Comparison of ENCODE assay signal across 18 cellular contexts in the genomic region with DNA sequence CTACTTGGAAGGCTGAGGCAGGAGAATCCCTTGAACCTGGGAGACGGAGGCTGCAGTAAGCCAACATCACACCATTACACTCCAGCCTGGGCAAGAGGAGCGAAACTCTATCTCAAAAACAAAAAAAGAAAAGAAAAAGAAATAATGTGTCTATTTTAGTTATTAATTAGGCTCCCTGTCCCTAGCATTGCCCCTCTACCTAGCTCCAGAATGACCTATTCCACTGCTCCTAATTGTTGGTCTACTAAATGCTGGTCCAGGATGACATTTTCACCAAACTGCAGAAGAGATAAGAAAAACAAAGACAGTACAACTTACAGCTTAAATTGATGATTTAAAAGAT.
A peak's percentile ranks its signal among the peaks of the same experiment; 100 is the strongest.
DNase-seq lines count a peak whose midpoint lies in the region; ATAC-seq and TF ChIP-seq lines count a peak whose summit lies in the region.
"Had no signal": no experiment of that assay in that cellular context is flagged by ENCODE, and none has a peak within 500 bp of the region (broad histone marks: within the 10 kb centered on the region; RNA-seq: fewer than 3 reads in every experiment).

No MANE protein-coding gene starts in this region.

- no peaks in the 10 kb centered on the region for H3K36me3 ChIP-seq in HCT116 (ENCODE audit: control insufficient read depth in 1 of 2, insufficient read depth in 2 of 2, low read length in 2 of 2)
- H3K36me3 ChIP-seq: BE2C had no signal

- peak overlapping the region; percentile 45 for H3K27ac Mint-ChIP-seq in activated T-helper 1 cell treated with anti-CD3 and anti-CD28 coated beads, Interleukin-12 subunit alpha, Interleukin-12 subunit beta, Interleukin-2, Interleukin-4 antibody, amounts not matched to agents 30 ng/mL and 10 ng/mL and 1 ng/mL, durations not matched to agents 14 hours and 24 hours and 36 hours
- H3K27ac Mint-ChIP-seq in central memory CD8-positive, alpha-beta T cell (ENCODE audit: low read depth): peak overlapping the region; percentile 33

- H3K36me3 Mint-ChIP-seq in activated T-helper 1 cell treated with anti-CD3 and anti-CD28 coated beads, Interleukin-12 subunit alpha, Interleukin-12 subunit beta, Interleukin-2, Interleukin-4 antibody, amounts not matched to agents 30 ng/mL and 10 ng/mL and 1 ng/mL, durations not matched to agents 14 hours and 24 hours and 36 hours (ENCODE audit: low read depth): no peaks in the 10 kb centered on the region
- peaks cover 2% of the 10 kb centered on the region for H3K36me3 Mint-ChIP-seq in central memory CD8-positive, alpha-beta T cell (ENCODE audit: insufficient read depth)

- TF ChIP-seq POLR2A in HCT116 (IDR thresholded peaks at IDR 0.05; ENCODE audit: borderline replicate concordance, extremely low read depth, insufficient read depth, insufficient read length): no peak

- H3K27ac ChIP-seq in AG04450 (ENCODE audit: low read depth, low read length) (peak overlapping the region; percentile 42), HCT116 (ENCODE audit: low read depth, low read length) (peak overlapping the region; percentile 57)
- H3K27ac ChIP-seq: GM23248, KMS-11 had no signal

- H2AFZ ChIP-seq in HCT116 (ENCODE audit: low read depth, low read length, poor library complexity, severe bottlenecking): no peak overlapping the region
- H2AFZ ChIP-seq: GM23248 had no signal

- POLR2A ChIA-PET in AG04450 (lab: Yijun Ruan, JAX): no interaction called here
- POLR2A ChIA-PET in HCT116 (lab: Charles Lee): no interaction called here

- no TSS peak for BruUV-seq in HCT116 (replicated peaks; lab: Mats Ljungman, UMichigan)

- H3K4me2 ChIP-seq in HCT116 (ENCODE audit: low read length): peak overlapping the region; percentile 35
- H3K4me2 ChIP-seq: KMS-11 had no signal

- H4K20me1 ChIP-seq in HCT116 (ENCODE audit: insufficient read depth): no peaks in the 10 kb centered on the region

- no peaks in the 10 kb centered on the region for H3K9me3 Mint-ChIP-seq in activated T-helper 1 cell treated with anti-CD3 and anti-CD28 coated beads, Interleukin-12 subunit alpha, Interleukin-12 subunit beta, Interleukin-2, Interleukin-4 antibody, amounts not matched to agents 30 ng/mL and 10 ng/mL and 1 ng/mL, durations not matched to agents 14 hours and 24 hours and 36 hours
- no peaks in the 10 kb centered on the region for H3K9me3 Mint-ChIP-seq in central memory CD8-positive, alpha-beta T cell
- H3K9me3 Mint-ChIP-seq: CD8-positive, alpha-beta memory T cell had no signal

- H3K79me2 ChIP-seq in HCT116 (ENCODE audit: insufficient read depth, low read length): no peaks in the 10 kb centered on the region

- intact Hi-C loops in HCT116 (cut with micrococcal nuclease): no loop called here
- intact Hi-C loops in activated T-helper 1 cell treated with anti-CD3 and anti-CD28 coated beads, Interleukin-12 subunit alpha, Interleukin-12 subunit beta, Interleukin-2, Interleukin-4 antibody, amounts not matched to agents 30 ng/mL and 10 ng/mL and 1 ng/mL, durations not matched to agents 14 hours and 24 hours and 36 hours (cut with micrococcal nuclease): no loop called here

- ATAC-seq in HCT116 (no peak), GM19397 (IDR thresholded peaks at IDR 0.05; ENCODE audit: unreplicated experiment) (no peak)
- no peak for ATAC-seq in central memory CD8-positive, alpha-beta T cell (replicated peaks; ENCODE audit: extremely low read depth, poor library complexity, severe bottlenecking)
- ATAC-seq: HepG2 had no signal

- no peak overlapping the region for H3K4me3 Mint-ChIP-seq in activated T-helper 1 cell treated with anti-CD3 and anti-CD28 coated beads, Interleukin-12 subunit alpha, Interleukin-12 subunit beta, Interleukin-2, Interleukin-4 antibody, amounts not matched to agents 30 ng/mL and 10 ng/mL and 1 ng/mL, durations not matched to agents 14 hours and 24 hours and 36 hours
- H3K4me3 Mint-ChIP-seq in central memory CD8-positive, alpha-beta T cell: no peak overlapping the region
- H3K4me3 Mint-ChIP-seq: CD4-positive, CD25-positive, alpha-beta regulatory T cell; CD8-positive, alpha-beta memory T cell had no signal

- no peak for TF ChIP-seq RAD21 in HCT116 (IDR thresholded peaks at IDR 0.05; ENCODE audit: low read depth)

- no peak overlapping the region for H3K4me3 ChIP-seq in AG04450 (ENCODE audit: low read depth, low read length)
- no peak overlapping the region for H3K4me3 ChIP-seq in HCT116 (replicated peaks in 1 of 2; ENCODE audit: low read depth in 1 of 2, low read length in 2 of 2)
- H3K4me3 ChIP-seq: GM23248 had no signal

- no peak overlapping the region for H3K9ac ChIP-seq in HCT116 (ENCODE audit: low read length)
- H3K9ac ChIP-seq: GM23248, KMS-11 had no signal

- no peaks in the 10 kb centered on the region for H3K27me3 Mint-ChIP-seq in activated T-helper 1 cell treated with anti-CD3 and anti-CD28 coated beads, Interleukin-12 subunit alpha, Interleukin-12 subunit beta, Interleukin-2, Interleukin-4 antibody, amounts not matched to agents 30 ng/mL and 10 ng/mL and 1 ng/mL, durations not matched to agents 14 hours and 24 hours and 36 hours (ENCODE audit: insufficient read depth)
- no peaks in the 10 kb centered on the region for H3K27me3 Mint-ChIP-seq in central memory CD8-positive, alpha-beta T cell
- H3K27me3 Mint-ChIP-seq: CD4-positive, CD25-positive, alpha-beta regulatory T cell; CD8-positive, alpha-beta memory T cell had no signal

- no peaks in the 10 kb centered on the region for H3K9me2 ChIP-seq in HCT116 (ENCODE audit: insufficient read depth)

- peaks cover 28 to 32% of the 10 kb centered on the region in 2 experiments for H3K4me1 ChIP-seq in HCT116 (ENCODE audit: control insufficient read depth in 1 of 2, insufficient read depth in 2 of 2, low read length in 2 of 2)

- TF ChIP-seq CTCF in AG04450 (IDR thresholded peaks at IDR 0.05; ENCODE audit: low read depth, low read length) (no peak), HCT116 (IDR thresholded peaks at IDR 0.05 in 2 of 3, conservative IDR thresholded peaks at IDR 0.05 in 1 of 3; ENCODE audit: borderline replicate concordance in 1 of 3, insufficient read depth in 1 of 3, low read depth in 2 of 3, low read length in 2 of 3) (no peak)

- H3K27me3 ChIP-seq in AG04450 (ENCODE audit: control insufficient read depth, insufficient read depth, low read length) (no peaks in the 10 kb centered on the region), HCT116 (ENCODE audit: insufficient read depth, low read length) (no peaks in the 10 kb centered on the region)
- H3K27me3 ChIP-seq: BE2C had no signal

- RAD21 ChIA-PET in HCT116 (lab: Charles Lee; ENCODE audit: low non-redundant PET in 1 of 2, low total read pairs in 2 of 2, uncharacterized antibody in 2 of 2, unreplicated experiment in 2 of 2): no interaction called here

- H3K4me1 Mint-ChIP-seq in activated T-helper 1 cell treated with anti-CD3 and anti-CD28 coated beads, Interleukin-12 subunit alpha, Interleukin-12 subunit beta, Interleukin-2, Interleukin-4 antibody, amounts not matched to agents 30 ng/mL and 10 ng/mL and 1 ng/mL, durations not matched to agents 14 hours and 24 hours and 36 hours (ENCODE audit: low read depth): peaks cover 47% of the 10 kb centered on the region
- peaks cover 22% of the 10 kb centered on the region for H3K4me1 Mint-ChIP-seq in central memory CD8-positive, alpha-beta T cell

- H3K9me3 ChIP-seq in AG04450 (ENCODE audit: control insufficient read depth, insufficient read depth, low read length): no peaks in the 10 kb centered on the region
- H3K9me3 ChIP-seq in HCT116 (ENCODE audit: control insufficient read depth in 1 of 2, insufficient read depth in 1 of 2, low read depth in 1 of 2, low read length in 2 of 2): no peaks in the 10 kb centered on the region
- H3K9me3 ChIP-seq: BE2C had no signal

- CTCF ChIA-PET in AG04450 (lab: Charles Lee): no interaction called here
- CTCF ChIA-PET in HCT116 (lab: Charles Lee): no interaction called here

- DNase-seq in AG04450 (ENCODE audit: low read depth, low spot score) (no peak), HCT116 (ENCODE audit: low read depth, low spot score) (no peak), D341Med (ENCODE audit: low spot score) (no peak), DMS153 treated with DMSO at 0.1 percent for 48 hours (lab: John Stamatoyannopoulos, UW; ENCODE audit: unreplicated experiment) (no peak)
- DNase-seq in activated T-helper 1 cell treated with anti-CD3 and anti-CD28 coated beads, Interleukin-12 subunit alpha, Interleukin-12 subunit beta, Interleukin-2, Interleukin-4 antibody, amounts not matched to agents 30 ng/mL and 10 ng/mL and 1 ng/mL, durations not matched to agents 14 hours and 24 hours and 36 hours (ENCODE audit: low spot score): no peak
- no peak for DNase-seq in central memory CD8-positive, alpha-beta T cell (ENCODE audit: low spot score in 2 of 2)
- no peak for DNase-seq in stimulated activated CD4-positive, alpha-beta T cell treated with anti-CD3 and anti-CD28 coated beads, Interleukin-2, amount 100 ng/mL, for 24 hours
- DNase-seq: BE2C; C1 segment of cervical spinal cord; CD4-positive, CD25-positive, alpha-beta regulatory T cell; CD8-positive, alpha-beta memory T cell; COR-L47; DMS79; GF-D8 had no signal

TF ChIP-seq in HCT116, 20 proteins besides CTCF, POLR2A, EP300 and RAD21:
- TF ChIP-seq JUND (IDR thresholded peaks at IDR 0.05) (0 out of 2 replicates have a peak, but pooled peaks have one; percentile 1), SP1 (IDR thresholded peaks at IDR 0.05; ENCODE audit: low read depth) (no peak)
